Comparison of ENCODE assay signal across 8 cellular contexts in genomic region chr6:149566372-149567193, GRCh38. TPM values are rescaled to one million over a fixed set of nuclear protein-coding genes. Genes with fewer than 3 reads are reported as not detected.
DNase-seq lines count a peak whose midpoint lies in the region; ATAC-seq, FAIRE-seq and TF ChIP-seq lines count a peak whose summit lies in the region.

Gene GINM1 (plus strand): TSS chr6:149566375. CDS start chr6:149566415, 40 bp downstream.

- peak within 1 kb of the TSS; percentile 88 to 100 (median 98) for H3K4me3 ChIP-seq in H1 (ENCODE audit: extremely low read depth in 1 of 4, insufficient read depth in 2 of 4, low read depth in 3 of 4, low read length in 4 of 4)

- H2BK15ac ChIP-seq in H1 (ENCODE audit: low read length): no peak within 1 kb of the TSS

- H3K4me2 ChIP-seq in H1 (ENCODE audit: insufficient read depth in 1 of 2, low read depth in 2 of 2, low read length in 2 of 2): peak within 1 kb of the TSS; percentile 71 to 73

- peak within 1 kb of the TSS; percentile 83 for H2BK5ac ChIP-seq in H1 (ENCODE audit: low read depth, low read length)

- no peaks in the 10 kb centered on the region; a peak in 1 of 7 replicates for H3K4me1 ChIP-seq in H1 (replicated peaks in 1 of 4; ENCODE audit: control insufficient read depth in 3 of 4, insufficient read depth in 4 of 4, low read length in 3 of 4)

- peak within 1 kb of the TSS; percentile 96 for H2AFZ ChIP-seq in H1 (ENCODE audit: low read length)

- H3K36me3 Mint-ChIP-seq in activated CD4-positive, alpha-beta memory T cell treated with anti-CD3 and anti-CD28 coated beads, Interleukin-2, amount 10 ng/mL, durations not matched to agents 7 days and 5 days (ENCODE audit: low read depth): no peaks in the 10 kb centered on the region

- no peaks in the 10 kb centered on the region for H3K9me3 ChIP-seq in H1 (ENCODE audit: insufficient read depth in 2 of 2, low read depth in 1 of 2, low read length in 1 of 2)

- TF ChIP-seq POLR2A in H1 (IDR thresholded peaks at IDR 0.05; ENCODE audit: control extremely low read depth in 1 of 2, low read depth in 2 of 2, low read length in 2 of 2): peak; percentile 54 to 62

- DNase-seq in NK-92 treated with Interleukin-12 subunit alpha and Interleukin-12 subunit beta, amount 100 ng/mL, for 24 hours (lab: John Stamatoyannopoulos, UW): peak; percentile 46
- DNase-seq in NK-92 (lab: John Stamatoyannopoulos, UW; ENCODE audit: unreplicated experiment) (no peak), NCI-H345 treated with DMSO at 0.1 percent for 48 hours (lab: John Stamatoyannopoulos, UW; ENCODE audit: unreplicated experiment) (peak; percentile 59), H1 (ENCODE audit: low read depth in 1 of 2, low spot score in 2 of 2) (peak in 1 of 2 experiments; percentile 80), mesenteric fat pad (ENCODE audit: low spot score) (no peak)
- DNase-seq in activated CD4-positive, alpha-beta memory T cell treated with anti-CD3 and anti-CD28 coated beads, Interleukin-2, amount 10 ng/mL, durations not matched to agents 7 days and 5 days: peak; percentile 60
- peak; percentile 15 to 23 for DNase-seq in stimulated activated CD8-positive, alpha-beta memory T cell treated with anti-CD3 and anti-CD28 coated beads, Interleukin-2, amount 100 ng/mL, for 1 hour (ENCODE audit: low read depth in 2 of 2)

- peak within 1 kb of the TSS; percentile 77 for H3K56ac ChIP-seq in H1 (replicated peaks; ENCODE audit: insufficient read length, low read depth, low read length)

- POLR2A ChIA-PET in activated CD4-positive, alpha-beta memory T cell treated with anti-CD3 and anti-CD28 coated beads, Interleukin-2, amount 10 ng/mL, durations not matched to agents 7 days and 5 days (lab: Charles Lee): interaction anchor here (0.6 to 2.8 kb wide), 9 partner anchors 9 to 184 kb away, joined by 3 to 17 read pairs (median 4); partner anchors contain the start of genes KATNA1 and PPIL4
- POLR2A ChIA-PET in H1 (lab: Charles Lee; ENCODE audit: partially characterized antibody): interaction anchor here (0.7 to 2.9 kb wide), 11 partner anchors 9 to 183 kb away, joined by 3 to 25 read pairs (median 4); partner anchors contain the start of genes LATS1, PCMT1 and PPIL4

- peaks cover 2% of the 10 kb centered on the region; the same call in 1 of the 2 replicates for H3K23me2 ChIP-seq in H1 (ENCODE audit: low read depth, low read length)

- H2BK12ac ChIP-seq in H1 (ENCODE audit: low read depth, low read length): peak within 1 kb of the TSS; percentile 94; the same call in 1 of the 2 replicates

- H3K36me3 ChIP-seq in H1 (ENCODE audit: control insufficient read depth in 2 of 4, insufficient read depth in 4 of 4, low read length in 3 of 4): no peaks in the 10 kb centered on the region

- TF ChIP-seq CTCF in H1 (IDR thresholded peaks at IDR 0.05; ENCODE audit: control extremely low read depth in 1 of 3, insufficient read depth in 1 of 3, low read depth in 1 of 3, low read length in 3 of 3): no peak

- H4K91ac ChIP-seq in H1 (replicated peaks; ENCODE audit: insufficient read length, low read length): peak within 1 kb of the TSS; percentile 81

- peak within 1 kb of the TSS; percentile 85 for H3K27ac Mint-ChIP-seq in activated CD4-positive, alpha-beta memory T cell treated with anti-CD3 and anti-CD28 coated beads, Interleukin-2, amount 10 ng/mL, durations not matched to agents 7 days and 5 days

- H3K9me3 Mint-ChIP-seq in activated CD4-positive, alpha-beta memory T cell treated with anti-CD3 and anti-CD28 coated beads, Interleukin-2, amount 10 ng/mL, durations not matched to agents 7 days and 5 days: no peaks in the 10 kb centered on the region

- H4K8ac ChIP-seq in H1 (ENCODE audit: extremely low read depth, insufficient read depth, low read length): peak within 1 kb of the TSS; percentile 99

- H2BK20ac ChIP-seq in H1 (ENCODE audit: low read length): no peak within 1 kb of the TSS

- H3K79me2 ChIP-seq in H1 (ENCODE audit: control insufficient read depth in 1 of 2, insufficient read depth in 2 of 2, low read length in 2 of 2): peaks cover 6 to 42% of the 10 kb centered on the region in 2 experiments

- H3K79me1 ChIP-seq in H1 (ENCODE audit: low read depth, low read length): no peaks in the 10 kb centered on the region

- no peaks in the 10 kb centered on the region for H3K27me3 ChIP-seq in H1 (replicated peaks in 1 of 4; ENCODE audit: control insufficient read depth in 3 of 4, extremely low read depth in 1 of 4, insufficient read depth in 3 of 4, low read length in 3 of 4)

- H3K23ac ChIP-seq in H1 (ENCODE audit: insufficient read length): no peak within 1 kb of the TSS

- peak within 1 kb of the TSS; percentile 48 for H4K5ac ChIP-seq in H1 (ENCODE audit: insufficient read length, low read depth, low read length)

- H3K4me1 Mint-ChIP-seq in activated CD4-positive, alpha-beta memory T cell treated with anti-CD3 and anti-CD28 coated beads, Interleukin-2, amount 10 ng/mL, durations not matched to agents 7 days and 5 days: peaks cover 22% of the 10 kb centered on the region

- FAIRE-seq in H1 (lab: Jason Lieb, UNC): no peak

- peak within 1 kb of the TSS; percentile 85 for H3K27ac ChIP-seq in H1 (ENCODE audit: low read depth, low read length)

- peaks cover 0 to 8% of the 10 kb centered on the region in 2 experiments for H4K20me1 ChIP-seq in H1 (replicated peaks in 1 of 2; ENCODE audit: control insufficient read depth in 1 of 2, insufficient read depth in 2 of 2, low read length in 2 of 2)

- peak; percentile 17 for ATAC-seq in HG02885 (IDR thresholded peaks at IDR 0.05; ENCODE audit: poor library complexity, unreplicated experiment)

- CTCF ChIA-PET in activated CD4-positive, alpha-beta memory T cell treated with anti-CD3 and anti-CD28 coated beads, Interleukin-2, amount 10 ng/mL, durations not matched to agents 7 days and 5 days (lab: Charles Lee): interaction anchor here (0.7 to 6.2 kb wide), 7 partner anchors 9 to 104 kb away, joined by 3 to 55 read pairs (median 3); partner anchors contain the start of gene PPIL4
- CTCF ChIA-PET in H1 (lab: Charles Lee; ENCODE audit: partially characterized antibody): interaction anchor here (0.9 to 6.5 kb wide), 5 partner anchors 18 to 132 kb away, joined by 3 to 108 read pairs (median 4); partner anchors contain the start of gene PPIL4

- H3K18ac ChIP-seq in H1 (ENCODE audit: extremely low read depth, low read length): peak within 1 kb of the TSS; percentile 93

- peak within 1 kb of the TSS; percentile 54 for H2BK120ac ChIP-seq in H1 (replicated peaks; ENCODE audit: low read depth, low read length)

- H3K14ac ChIP-seq in H1 (ENCODE audit: insufficient read length): no peak within 1 kb of the TSS

- WGBS in H1 (ENCODE audit: extremely low coverage in 1 of 2, insufficient coverage in 1 of 2, insufficient read length in 1 of 2, insufficient replicate concordance in 2 of 2, low coverage in 1 of 2, low lambda C conversion rate in 2 of 2, missing lambda C conversion rate in 1 of 2), 2 experiments: 2% methylated on average over 60 of the region's 85 CpGs; no CpG with 5 or more reads in 1 of the 2 experiments

- TF ChIP-seq RAD21 in H1 (IDR thresholded peaks at IDR 0.05 in 1 of 2, conservative IDR thresholded peaks at IDR 0.05 in 1 of 2; ENCODE audit: low read depth in 2 of 2, low read length in 2 of 2): no peak

- H3K27me3 Mint-ChIP-seq in activated CD4-positive, alpha-beta memory T cell treated with anti-CD3 and anti-CD28 coated beads, Interleukin-2, amount 10 ng/mL, durations not matched to agents 7 days and 5 days: peaks cover 4% of the 10 kb centered on the region

- H2AK5ac ChIP-seq in H1 (ENCODE audit: low read depth, low read length): no peak within 1 kb of the TSS

- peak within 1 kb of the TSS; percentile 87 for H3K4me3 Mint-ChIP-seq in activated CD4-positive, alpha-beta memory T cell treated with anti-CD3 and anti-CD28 coated beads, Interleukin-2, amount 10 ng/mL, durations not matched to agents 7 days and 5 days

- no peak for TF ChIP-seq EP300 in H1 (IDR thresholded peaks at IDR 0.05; ENCODE audit: borderline replicate concordance in 1 of 2, low read depth in 2 of 2, low read length in 2 of 2)

- no peak within 1 kb of the TSS for H3K4ac ChIP-seq in H1 (replicated peaks; ENCODE audit: insufficient read length, low read depth, low read length)

- peak within 1 kb of the TSS; percentile 92 to 96 (median 94) for H3K9ac ChIP-seq in H1 (replicated peaks in 1 of 4; ENCODE audit: extremely low read depth in 1 of 4, low read depth in 3 of 4, low read length in 3 of 4)

TF ChIP-seq in H1, 55 proteins besides CTCF, POLR2A, EP300 and RAD21 (continues in another document):
- no peak for TF ChIP-seq BCL11A (IDR thresholded peaks at IDR 0.05; ENCODE audit: low read depth in 2 of 2, low read length in 2 of 2)
- TF ChIP-seq TEAD4 (IDR thresholded peaks at IDR 0.05; ENCODE audit: low read depth, low read length): no peak
- peak; percentile 85 for TF ChIP-seq ASH2L (IDR thresholded peaks at IDR 0.05; ENCODE audit: low read length)
- TF ChIP-seq CHD2 (IDR thresholded peaks at IDR 0.05; ENCODE audit: low read length): no peak
- peak; percentile 91 for TF ChIP-seq RBBP5 (IDR thresholded peaks at IDR 0.05; ENCODE audit: borderline replicate concordance, low read depth, low read length)
- no peak for TF ChIP-seq FOSL1 (IDR thresholded peaks at IDR 0.05; ENCODE audit: insufficient read depth, low read depth, low read length)
- peak; percentile 56 for TF ChIP-seq TAF7 (optimal IDR thresholded peaks at IDR 0.05; ENCODE audit: borderline replicate concordance, low read depth, low read length)
- no peak for TF ChIP-seq CHD1 (IDR thresholded peaks at IDR 0.05; ENCODE audit: low read depth, low read length)
- TF ChIP-seq GABPA (IDR thresholded peaks at IDR 0.05; ENCODE audit: borderline replicate concordance, insufficient read depth, low read length): no peak
- TF ChIP-seq JUN (IDR thresholded peaks at IDR 0.05; ENCODE audit: low read depth, low read length): no peak
- TF ChIP-seq RFX5 (IDR thresholded peaks at IDR 0.05; ENCODE audit: borderline replicate concordance, low read depth, low read length): no peak
- TF ChIP-seq KDM1A (IDR thresholded peaks at IDR 0.05; ENCODE audit: borderline replicate concordance, low read length): no peak
- no peak for TF ChIP-seq EZH2 (IDR thresholded peaks at IDR 0.05; ENCODE audit: low read depth, low read length, severe bottlenecking)

RNA-seq across cellular contexts. Expression of gene GINM1, which starts in this region (rescaled TPM):
- total RNA-seq in activated CD4-positive, alpha-beta memory T cell treated with anti-CD3 and anti-CD28 coated beads, Interleukin-2, amount 10 ng/mL, durations not matched to agents 7 days and 5 days: 10 to 100 TPM; 18.1 to 18.4 TPM
- total RNA-seq in H1 (2021; fragmentation: NEBNext Ultra II Directional; extraction: Animal tissue kit (Norgen Biotek cat#: 25700)): 21.6 and 24.0 TPM in 2 replicates
- polyA plus RNA-seq in H1 (2011; rRNA removed): 4.0 and 5.1 TPM in 2 replicates
- 8.3 TPM for polyA plus RNA-seq in H1 (2011; cell fraction: cytosol; rRNA removed)
- polyA plus RNA-seq in H1 (2011; cell fraction: nucleus; rRNA removed): 6.3 TPM
- polyA plus RNA-seq in H1 (2012, experiment 1 of 2): 9.4 to 14.1 TPM (median 9.6 TPM) in 4 replicates
- polyA plus RNA-seq in H1 (2012, experiment 2 of 2): 4.0 TPM
- 40.2 TPM for polyA plus RNA-seq in H1 (2013, experiment 1 of 2)
- 40.6 TPM for polyA plus RNA-seq in H1 (2013, experiment 2 of 2)
- polyA minus RNA-seq in H1 (2011; rRNA and poly(A)+ RNA removed): 3.6 and 6.8 TPM in 2 replicates
- 6.2 TPM for polyA minus RNA-seq in H1 (2011; cell fraction: cytosol; rRNA and poly(A)+ RNA removed)
- polyA minus RNA-seq in H1 (2011; cell fraction: nucleus; rRNA and poly(A)+ RNA removed): 11.6 TPM
- total RNA-seq in mesenteric fat pad: 53.5 TPM

Comparison
In these comparisons a context has a peak if more than half of its experiments do, and no peak if none do; other contexts are left out.
1. DNase-seq: peak in NK-92 treated with Interleukin-12 subunit alpha and Interleukin-12 subunit beta, amount 100 ng/mL, for 24 hours (single experiment), NCI-H345 treated with DMSO at 0.1 percent for 48 hours (single experiment), activated CD4-positive, alpha-beta memory T cell treated with anti-CD3 and anti-CD28 coated beads, Interleukin-2, amount 10 ng/mL, durations not matched to agents 7 days and 5 days (single experiment) and stimulated activated CD8-positive, alpha-beta memory T cell treated with anti-CD3 and anti-CD28 coated beads, Interleukin-2, amount 100 ng/mL, for 1 hour (2 of 2); none in NK-92 (single experiment) and mesenteric fat pad (single experiment).